ENCODE assay signal across 30 cellular contexts in the genomic region with DNA sequence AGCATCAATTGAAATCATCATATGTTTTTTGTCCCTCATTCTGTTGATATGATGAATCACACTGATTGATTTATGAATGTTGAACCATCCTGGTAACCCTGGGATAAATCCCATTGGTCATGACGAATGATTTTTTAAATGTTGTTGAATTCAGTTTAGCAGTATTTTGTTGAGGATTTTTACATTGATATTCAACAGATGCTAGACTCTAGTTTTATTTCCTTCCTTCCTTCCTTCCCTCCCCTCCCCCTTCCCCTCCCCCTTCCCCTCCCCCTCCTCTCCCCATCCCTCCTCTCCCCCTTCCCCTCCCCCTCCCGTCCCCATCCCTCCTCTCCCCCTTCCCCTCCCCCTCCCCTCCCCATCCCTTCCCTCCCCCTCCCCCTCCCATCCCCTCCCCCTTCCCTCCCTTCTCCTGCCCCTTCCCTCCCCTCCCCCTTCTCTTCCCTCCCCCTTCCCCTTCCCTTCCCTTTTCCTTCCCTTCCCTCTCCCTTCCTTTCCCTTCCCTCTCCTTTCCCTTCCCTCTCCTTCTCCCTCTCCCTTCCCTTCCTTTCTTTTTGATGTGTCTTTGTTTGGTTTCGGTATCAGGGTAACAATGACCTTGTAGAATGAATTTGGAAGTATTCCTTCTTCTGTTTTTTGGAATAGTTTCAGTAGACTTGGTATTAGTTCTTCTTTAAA.
"Had no signal": no experiment of that assay in that cellular context is flagged by ENCODE, and none has a peak within 500 bp of the region (broad histone marks: within the 10 kb centered on the region; RNA-seq: fewer than 3 reads in every experiment).

No MANE protein-coding gene starts in this region.

- H3K4me1 ChIP-seq: neural progenitor cell, parathyroid adenoma, psoas muscle, spleen, stomach, thyroid gland, tibial nerve, upper lobe of left lung, uterus had no signal

- H3K4me2 ChIP-seq: neural progenitor cell, smooth muscle cell had no signal

- H3K27me3 ChIP-seq: neural progenitor cell, ovary, spleen, stomach, thyroid gland, tibial nerve, upper lobe of left lung, uterus had no signal

- H3K4me3 ChIP-seq: neural progenitor cell, ovary, psoas muscle, skin epidermis, smooth muscle cell, spleen, stomach, thoracic aorta, thyroid gland, tibial nerve, upper lobe of left lung, uterus had no signal

- H3K9me3 ChIP-seq: ovary, psoas muscle, stomach, thoracic aorta, thyroid gland, tibial nerve, upper lobe of left lung, uterus had no signal

- H3K4me3 Mint-ChIP-seq: natural killer cell; nephron; neural progenitor cell; stimulated activated naive B cell treated with anti-CD40 and anti-IgM and Interleukin-4, amounts not matched to agents 10 μg/mL and 1 μg/mL and 100 μg/mL, for 72 hours; stimulated activated naive CD8-positive, alpha-beta T cell treated with anti-CD3 and anti-CD28 coated beads, Interleukin-15, Interleukin-2, amounts not matched to agents 100 ng/mL and 50 ng/mL, for 24 hours had no signal

- H3K79me2 ChIP-seq: parathyroid adenoma had no signal

- H3K9ac ChIP-seq: neural progenitor cell, parathyroid adenoma had no signal

- H3K27ac ChIP-seq: neural progenitor cell, ovary, parathyroid adenoma, psoas muscle, skin epidermis, spleen, stomach, thoracic aorta, thyroid gland, tibial nerve, upper lobe of left lung, uterus had no signal

- H3K9me3 Mint-ChIP-seq: natural killer cell; stimulated activated naive CD8-positive, alpha-beta T cell treated with anti-CD3 and anti-CD28 coated beads, Interleukin-15, Interleukin-2, amounts not matched to agents 100 ng/mL and 50 ng/mL, for 24 hours had no signal

- H3K36me3 ChIP-seq: ovary, uterus had no signal

- H2AFZ ChIP-seq: neural progenitor cell, parathyroid adenoma had no signal

- H3K27ac Mint-ChIP-seq: naive thymus-derived CD4-positive, alpha-beta T cell; natural killer cell; nephron; neural progenitor cell; progenitor cell of endocrine pancreas; stimulated activated naive CD8-positive, alpha-beta T cell treated with anti-CD3 and anti-CD28 coated beads, Interleukin-15, Interleukin-2, amounts not matched to agents 100 ng/mL and 50 ng/mL, for 24 hours had no signal

- ATAC-seq: naive thymus-derived CD4-positive, alpha-beta T cell; natural killer cell; psoas muscle; right cardiac atrium; sciatic nerve; stimulated activated naive B cell treated with anti-CD40 and anti-IgM and Interleukin-4, amounts not matched to agents 10 μg/mL and 1 μg/mL and 100 μg/mL, for 72 hours had no signal

- DNase-seq: naive thymus-derived CD4-positive, alpha-beta T cell; natural killer cell; occipital lobe; ovary; posterior cingulate gyrus; psoas muscle; right cardiac atrium; spleen; stimulated activated CD4-positive, alpha-beta T cell treated with anti-CD3 and anti-CD28 coated beads, Interleukin-12 subunit alpha, Interleukin-12 subunit beta, amount 100 ng/mL, for 4 hours; stimulated activated CD4-positive, alpha-beta T cell treated with anti-CD3 and anti-CD28 coated beads, Interleukin-1b, Interleukin-23, amount 100 ng/mL, for 48 hours; stimulated activated CD4-positive, alpha-beta T cell treated with anti-CD3 and anti-CD28 coated beads, Interleukin-4, amount 100 ng/mL, for 1 hour; stimulated activated CD4-positive, alpha-beta T cell treated with anti-CD3 and anti-CD28 coated beads, Interleukin-4, amount 100 ng/mL, for 4 hours; stimulated activated CD8-positive, alpha-beta memory T cell treated with anti-CD3 and anti-CD28 coated beads, Interleukin-4, amount 100 ng/mL, for 48 hours; stimulated activated naive B cell treated with anti-CD40 and anti-IgM and Interleukin-4, amounts not matched to agents 10 μg/mL and 1 μg/mL and 100 μg/mL, for 72 hours; stimulated activated naive CD4-positive, alpha-beta T cell treated with Interleukin-2 at 50 U/mL for 16 hours; stomach; thyroid gland; trophoblast cell; upper lobe of left lung; uterus had no signal

- H3K4me1 Mint-ChIP-seq: nephron, neural progenitor cell had no signal
